ENCODE assay signal across 9 cellular contexts in the genomic region with DNA sequence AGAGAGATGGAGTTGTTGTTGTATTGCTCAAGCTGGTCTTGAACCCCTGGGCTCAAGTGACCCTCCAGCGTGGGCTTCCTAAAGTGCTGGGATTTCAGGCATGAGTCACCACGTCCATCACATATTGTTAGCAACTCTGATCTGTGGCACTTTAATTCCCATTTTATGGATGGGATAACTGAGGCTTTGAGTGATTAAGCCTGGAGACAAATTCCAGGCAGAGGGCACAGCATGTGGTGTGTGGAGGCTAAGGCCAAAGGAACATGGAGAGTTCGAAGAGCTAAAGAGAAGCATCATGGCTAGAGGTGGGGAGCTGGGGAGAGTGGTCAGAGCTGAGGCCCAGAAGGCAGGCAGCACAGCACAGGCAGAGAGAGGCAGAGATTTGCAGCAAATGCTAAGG.
"Had no signal": no experiment of that assay in that cellular context is flagged by ENCODE, and none has a peak within 500 bp of the region (broad histone marks: within the 10 kb centered on the region; RNA-seq: fewer than 3 reads in every experiment).

No MANE protein-coding gene starts in this region.

- H3K4me1 Mint-ChIP-seq: IgD-negative memory B cell had no signal

- H3K27me3 Mint-ChIP-seq: IgD-negative memory B cell had no signal

- H3K4me2 ChIP-seq: KMS-11 had no signal

- H3K36me3 Mint-ChIP-seq: IgD-negative memory B cell had no signal

- DNase-seq: IMR-90, KBM-7, KG1 had no signal

- ATAC-seq: HepG2, K562 had no signal

- FAIRE-seq: HepG2, HTR-8/SVneo, K562 had no signal

- H3K4me3 ChIP-seq: K562 had no signal

- H3K27ac Mint-ChIP-seq: IgD-negative memory B cell had no signal

- H3K9ac ChIP-seq: KMS-11 had no signal

- H3K27ac ChIP-seq: HL-60, KMS-11 had no signal
